Comparison of ENCODE assay signal across 8 cellular contexts in the genomic region with DNA sequence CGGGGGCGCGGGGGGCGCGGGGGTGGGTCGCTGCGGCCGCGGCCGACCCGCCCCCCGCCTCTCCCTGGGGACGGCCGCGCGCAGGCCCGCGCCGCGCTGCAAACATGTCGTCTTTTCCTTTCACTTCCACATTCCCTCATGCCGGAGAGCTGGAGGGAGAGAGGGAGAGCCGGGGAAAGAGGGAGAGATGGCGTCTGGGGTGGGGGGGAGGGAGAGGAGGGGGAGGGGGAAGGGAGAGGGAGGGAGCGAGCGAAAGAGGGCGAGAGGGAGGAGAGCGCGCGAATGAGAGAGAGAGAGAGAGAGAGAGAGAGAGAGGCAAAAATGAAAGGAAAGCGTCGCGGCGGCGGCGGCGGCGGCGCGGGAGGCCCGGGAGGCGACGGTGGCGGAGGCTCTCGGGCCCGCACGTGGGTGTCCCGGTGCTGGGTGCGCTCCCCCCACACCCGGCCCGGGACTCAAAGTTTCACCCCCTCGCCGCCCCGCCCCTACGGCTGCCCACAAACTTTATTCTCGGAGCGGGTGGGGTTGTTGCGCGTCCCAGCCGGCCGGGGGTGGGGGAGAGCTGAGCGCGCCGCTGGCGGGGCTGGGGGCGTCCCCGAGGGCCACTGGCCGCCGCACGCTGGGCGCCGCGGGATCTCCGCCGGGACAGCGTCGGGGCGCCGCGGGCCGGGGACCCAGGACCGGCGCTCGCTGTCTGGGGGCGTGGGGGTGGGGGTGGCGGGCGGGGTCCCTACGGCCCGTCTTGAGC. TPM values are rescaled to one million over a fixed set of nuclear protein-coding genes. Genes with fewer than 3 reads are reported as not detected.
DNase-seq lines count a peak whose midpoint lies in the region; ATAC-seq and TF ChIP-seq lines count a peak whose summit lies in the region.

No MANE protein-coding gene starts in this region.

- H3K27me3 ChIP-seq in H9 (ENCODE audit: insufficient read depth, low read length), result no peaks in the 10 kb centered on the region; the same call in 1 of the 2 replicates
- H3K27me3 ChIP-seq in NT2/D1 (ENCODE audit: insufficient read depth, insufficient read length), result peaks cover 4% of the 10 kb centered on the region
- H3K27me3 ChIP-seq in esophagus (ENCODE audit: control insufficient read depth in 1 of 2, insufficient read depth in 2 of 2, low read length in 2 of 2), result no peaks in the 10 kb centered on the region
- H3K27me3 ChIP-seq in muscle layer of colon (ENCODE audit: control insufficient read depth in 1 of 2, insufficient read depth in 2 of 2, low read length in 2 of 2), result no peaks in the 10 kb centered on the region

- H3K9ac ChIP-seq in H9 (ENCODE audit: extremely low read depth, insufficient read length, low read length) (no peak overlapping the region), NT2/D1 (ENCODE audit: insufficient read length, low read depth) (peak overlapping the region; percentile 65), muscle layer of colon (ENCODE audit: low read length) (no peak overlapping the region)

- no peaks in the 10 kb centered on the region for H4K20me1 ChIP-seq in H9 (ENCODE audit: control insufficient read depth, insufficient read depth, insufficient read length)

- no peak overlapping the region for H3K23ac ChIP-seq in H9 (ENCODE audit: insufficient read length, low read depth, low read length)

- DNase-seq in Daoy (ENCODE audit: low read depth), result peak; percentile 60
- peak; percentile 76 for DNase-seq in H9
- DNase-seq in NT2/D1 (ENCODE audit: low read depth, low spot score), result peak; percentile 54
- DNase-seq in activated T-cell treated with anti-CD3 and anti-CD28 coated beads, Interleukin-2, amount 50 U/mL, for 24 hours, result peak; percentile 76
- DNase-seq in stimulated activated naive CD4-positive, alpha-beta T cell treated with Interleukin-2 at 50 U/mL for 16 hours (lab: John Stamatoyannopoulos, UW), result peak; percentile 69

- H3K4me1 Mint-ChIP-seq in H9, result peaks cover 52 to 54% of the 10 kb centered on the region in 2 experiments
- peaks cover 60% of the 10 kb centered on the region for H3K4me1 Mint-ChIP-seq in activated T-cell treated with anti-CD3 and anti-CD28 coated beads, Interleukin-2, amount 50 U/mL, for 24 hours (ENCODE audit: low read depth)

- no peak overlapping the region for H4K8ac ChIP-seq in H9 (replicated peaks; ENCODE audit: insufficient read length, low read depth, low read length)

- no peaks in the 10 kb centered on the region for H3K9me3 ChIP-seq in H9 (ENCODE audit: control insufficient read depth, low read depth, low read length)
- H3K9me3 ChIP-seq in NT2/D1 (ENCODE audit: insufficient read depth, low read length), result no peaks in the 10 kb centered on the region
- H3K9me3 ChIP-seq in esophagus (ENCODE audit: control insufficient read depth in 2 of 2, insufficient read depth in 1 of 2, low read depth in 1 of 2, low read length in 1 of 2), result no peaks in the 10 kb centered on the region
- H3K9me3 ChIP-seq in muscle layer of colon (ENCODE audit: low read length), result no peaks in the 10 kb centered on the region

- H3K36me3 ChIP-seq in NT2/D1 (ENCODE audit: insufficient read depth, insufficient read length, low read length) (peaks cover 7% of the 10 kb centered on the region), esophagus (ENCODE audit: control insufficient read depth in 2 of 2, insufficient read depth in 2 of 2, low read length in 1 of 2) (peaks cover 0 to 2% of the 10 kb centered on the region in 2 donors), muscle layer of colon (ENCODE audit: insufficient read depth, low read length) (no peaks in the 10 kb centered on the region)

- H3K14ac ChIP-seq in H9 (ENCODE audit: insufficient read depth, low read length), result no peak overlapping the region; the same call in 1 of the 2 replicates

- H3K36me3 Mint-ChIP-seq in H9 (ENCODE audit: insufficient read depth in 1 of 3, low read depth in 3 of 3), result peaks cover 3 to 9% (median 4%) of the 10 kb centered on the region in 3 experiments; a peak in 5 of 7 replicates
- peaks cover 26% of the 10 kb centered on the region for H3K36me3 Mint-ChIP-seq in activated T-cell treated with anti-CD3 and anti-CD28 coated beads, Interleukin-2, amount 50 U/mL, for 24 hours (ENCODE audit: low read depth)

- no peaks in the 10 kb centered on the region; a peak in 1 of 5 replicates for H3K9me3 Mint-ChIP-seq in H9
- H3K9me3 Mint-ChIP-seq in activated T-cell treated with anti-CD3 and anti-CD28 coated beads, Interleukin-2, amount 50 U/mL, for 24 hours, result no peaks in the 10 kb centered on the region

- no peak overlapping the region for H2AK5ac ChIP-seq in H9 (ENCODE audit: insufficient read length, low read length)

- no peak overlapping the region for H2BK5ac ChIP-seq in H9 (ENCODE audit: insufficient read length, low read length)

- H4K91ac ChIP-seq in H9 (ENCODE audit: insufficient read length, low read depth, low read length), result no peak overlapping the region

- H2BK120ac ChIP-seq in H9 (ENCODE audit: low read depth, low read length, poor library complexity, severe bottlenecking), result no peak overlapping the region

- H3K4me1 ChIP-seq in H9 (ENCODE audit: insufficient read depth, low read length) (peaks cover 6% of the 10 kb centered on the region; the same call in 1 of the 2 replicates), NT2/D1 (ENCODE audit: insufficient read depth, insufficient read length) (peaks cover 16% of the 10 kb centered on the region), esophagus (ENCODE audit: control insufficient read depth in 2 of 2, insufficient read depth in 2 of 2, low read length in 1 of 2) (peaks cover 2 to 18% of the 10 kb centered on the region in 2 donors), muscle layer of colon (ENCODE audit: insufficient read depth, low read length) (peaks cover 43% of the 10 kb centered on the region)

- no peak overlapping the region for H3K56ac ChIP-seq in H9 (ENCODE audit: insufficient read length, low read depth, low read length)

- peaks cover 7% of the 10 kb centered on the region for H3K27me3 Mint-ChIP-seq in H9 (ENCODE audit: low read depth)
- no peaks in the 10 kb centered on the region for H3K27me3 Mint-ChIP-seq in activated T-cell treated with anti-CD3 and anti-CD28 coated beads, Interleukin-2, amount 50 U/mL, for 24 hours

- no peak overlapping the region for H2BK12ac ChIP-seq in H9 (ENCODE audit: insufficient read length, low read depth, low read length)

- TF ChIP-seq CTCF in H9 (conservative IDR thresholded peaks at IDR 0.05), result no peak

- no peak for ATAC-seq in HG03159 (IDR thresholded peaks at IDR 0.05; ENCODE audit: unreplicated experiment)

- no CpG with 5 or more reads among the region's 89 CpGs for WGBS in H9 (ENCODE audit: extremely low coverage, insufficient read length, low lambda C conversion rate)
- WGBS in esophagus, 2 donors, result 0% methylated on average over 10 to 89 of the region's 89 CpGs

- H3K4me2 ChIP-seq in H9 (ENCODE audit: insufficient read depth, insufficient read length, low read length), result peak overlapping the region; percentile 40

- H3K27ac ChIP-seq in H9 (ENCODE audit: insufficient read length, low read depth, low read length) (no peak overlapping the region), esophagus (ENCODE audit: low read depth in 2 of 2, low read length in 1 of 2) (peak overlapping the region; percentile 94), muscle layer of colon (ENCODE audit: low read depth, low read length) (peak overlapping the region; percentile 80)

- H2AFZ ChIP-seq in H9 (ENCODE audit: low read length), result no peak overlapping the region

- H3K79me1 ChIP-seq in H9 (ENCODE audit: insufficient read depth, low read depth, low read length, poor library complexity, severe bottlenecking), result no peaks in the 10 kb centered on the region

- H2BK20ac ChIP-seq in H9 (ENCODE audit: low read depth, low read length, poor library complexity, severe bottlenecking), result no peak overlapping the region

- H3K23me2 ChIP-seq in H9 (ENCODE audit: insufficient read length, low read depth, low read length, poor library complexity, severe bottlenecking), result peaks cover 15% of the 10 kb centered on the region

- no peak overlapping the region for H3K4ac ChIP-seq in H9 (ENCODE audit: low read depth, low read length)

- H2BK15ac ChIP-seq in H9 (ENCODE audit: low read depth, low read length), result no peak overlapping the region

- no peak overlapping the region for H3K18ac ChIP-seq in H9 (ENCODE audit: insufficient read length, low read depth, low read length)

- peak overlapping the region in 2 of 3 experiments; percentile 48 to 89; a peak in 2 of 7 replicates for H3K27ac Mint-ChIP-seq in H9
- peak overlapping the region; percentile 91 for H3K27ac Mint-ChIP-seq in activated T-cell treated with anti-CD3 and anti-CD28 coated beads, Interleukin-2, amount 50 U/mL, for 24 hours

- H3K4me3 ChIP-seq in NT2/D1 (ENCODE audit: insufficient read length, low read depth), result peak overlapping the region; percentile 19
- H3K4me3 ChIP-seq in esophagus (ENCODE audit: low read depth in 1 of 2, low read length in 2 of 2), result peak overlapping the region; percentile 73 to 96
- peak overlapping the region; percentile 57 to 82 for H3K4me3 ChIP-seq in muscle layer of colon (ENCODE audit: low read depth in 1 of 2, low read length in 2 of 2)

- H3T11ph ChIP-seq in H9 (ENCODE audit: low read length), result no peak overlapping the region

- H3K79me2 ChIP-seq in H9 (ENCODE audit: insufficient read depth, low read length), result peaks cover 3% of the 10 kb centered on the region; the same call in 1 of the 2 replicates

- peak overlapping the region; percentile 78 to 90 for H3K4me3 Mint-ChIP-seq in H9
- peak overlapping the region; percentile 86 for H3K4me3 Mint-ChIP-seq in activated T-cell treated with anti-CD3 and anti-CD28 coated beads, Interleukin-2, amount 50 U/mL, for 24 hours

- no peak overlapping the region for H4K5ac ChIP-seq in H9 (ENCODE audit: insufficient read length, low read depth, low read length)

RNA-seq across cellular contexts. Expression of gene ZNF710, which starts 0.7 kb away (rescaled TPM):
- 4.5 and 12.3 TPM in 2 replicates for total RNA-seq in Daoy (2014; rRNA removed; shearing (Covaris generic))
- 40.7 and 42.8 TPM in 2 replicates for total RNA-seq in H9 (2021)
- polyA plus RNA-seq in esophagus, result 10 to 100 TPM; 21.1 to 62.1 TPM

Comparison
In these comparisons a context has a peak if more than half of its experiments do, and no peak if none do; other contexts are left out.
1. H3K4me3 ChIP-seq: peak in every context shown above with its lines; median percentile 84 in esophagus; 70 in muscle layer of colon; 19 in NT2/D1.